In the genomic region with DNA sequence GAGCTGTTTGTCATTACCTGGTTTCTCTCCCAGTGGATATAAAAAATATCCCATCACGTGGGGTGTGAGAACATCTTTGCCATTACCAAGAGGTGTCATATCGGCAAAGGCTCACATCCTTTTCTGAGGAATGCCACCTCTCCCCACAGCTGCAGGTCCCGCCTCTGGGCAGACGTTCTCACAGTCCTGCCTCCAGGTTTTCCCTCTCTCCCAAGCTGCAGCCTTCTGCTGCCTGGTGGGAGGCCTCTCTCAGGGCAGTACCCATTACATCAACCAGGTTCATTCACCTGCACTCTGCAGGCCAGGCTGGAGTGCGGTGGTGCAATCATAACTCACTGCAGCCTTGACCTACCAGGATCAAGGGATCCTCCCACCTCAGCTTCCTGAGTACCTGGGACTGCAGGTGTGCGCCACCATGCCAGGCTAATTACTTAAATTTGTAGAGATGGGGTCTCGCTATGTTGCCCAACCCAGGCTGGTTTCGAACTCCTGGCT, we compare ENCODE assay signal across 1 cellular context.
TF ChIP-seq lines count a peak whose summit lies in the region.

No MANE protein-coding gene starts in this region.

TF ChIP-seq in HCT116, 20 proteins besides CTCF, POLR2A, EP300 and RAD21 (continued from another document):
- TF ChIP-seq, protein P1, sequence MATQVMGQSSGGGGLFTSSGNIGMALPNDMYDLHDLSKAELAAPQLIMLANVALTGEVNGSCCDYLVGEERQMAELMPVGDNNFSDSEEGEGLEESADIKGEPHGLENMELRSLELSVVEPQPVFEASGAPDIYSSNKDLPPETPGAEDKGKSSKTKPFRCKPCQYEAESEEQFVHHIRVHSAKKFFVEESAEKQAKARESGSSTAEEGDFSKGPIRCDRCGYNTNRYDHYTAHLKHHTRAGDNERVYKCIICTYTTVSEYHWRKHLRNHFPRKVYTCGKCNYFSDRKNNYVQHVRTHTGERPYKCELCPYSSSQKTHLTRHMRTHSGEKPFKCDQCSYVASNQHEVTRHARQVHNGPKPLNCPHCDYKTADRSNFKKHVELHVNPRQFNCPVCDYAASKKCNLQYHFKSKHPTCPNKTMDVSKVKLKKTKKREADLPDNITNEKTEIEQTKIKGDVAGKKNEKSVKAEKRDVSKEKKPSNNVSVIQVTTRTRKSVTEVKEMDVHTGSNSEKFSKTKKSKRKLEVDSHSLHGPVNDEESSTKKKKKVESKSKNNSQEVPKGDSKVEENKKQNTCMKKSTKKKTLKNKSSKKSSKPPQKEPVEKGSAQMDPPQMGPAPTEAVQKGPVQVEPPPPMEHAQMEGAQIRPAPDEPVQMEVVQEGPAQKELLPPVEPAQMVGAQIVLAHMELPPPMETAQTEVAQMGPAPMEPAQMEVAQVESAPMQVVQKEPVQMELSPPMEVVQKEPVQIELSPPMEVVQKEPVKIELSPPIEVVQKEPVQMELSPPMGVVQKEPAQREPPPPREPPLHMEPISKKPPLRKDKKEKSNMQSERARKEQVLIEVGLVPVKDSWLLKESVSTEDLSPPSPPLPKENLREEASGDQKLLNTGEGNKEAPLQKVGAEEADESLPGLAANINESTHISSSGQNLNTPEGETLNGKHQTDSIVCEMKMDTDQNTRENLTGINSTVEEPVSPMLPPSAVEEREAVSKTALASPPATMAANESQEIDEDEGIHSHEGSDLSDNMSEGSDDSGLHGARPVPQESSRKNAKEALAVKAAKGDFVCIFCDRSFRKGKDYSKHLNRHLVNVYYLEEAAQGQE (IDR thresholded peaks at IDR 0.05; ENCODE audit: low read depth) = no peak
- TF ChIP-seq JUND (IDR thresholded peaks at IDR 0.05) (no peak), EZH2phosphoT487 (IDR thresholded peaks at IDR 0.05; ENCODE audit: borderline replicate concordance) (no peak), POLR2AphosphoS5 (IDR thresholded peaks at IDR 0.05; ENCODE audit: low read depth, low read length) (no peak)
- TF ChIP-seq, protein P2, sequence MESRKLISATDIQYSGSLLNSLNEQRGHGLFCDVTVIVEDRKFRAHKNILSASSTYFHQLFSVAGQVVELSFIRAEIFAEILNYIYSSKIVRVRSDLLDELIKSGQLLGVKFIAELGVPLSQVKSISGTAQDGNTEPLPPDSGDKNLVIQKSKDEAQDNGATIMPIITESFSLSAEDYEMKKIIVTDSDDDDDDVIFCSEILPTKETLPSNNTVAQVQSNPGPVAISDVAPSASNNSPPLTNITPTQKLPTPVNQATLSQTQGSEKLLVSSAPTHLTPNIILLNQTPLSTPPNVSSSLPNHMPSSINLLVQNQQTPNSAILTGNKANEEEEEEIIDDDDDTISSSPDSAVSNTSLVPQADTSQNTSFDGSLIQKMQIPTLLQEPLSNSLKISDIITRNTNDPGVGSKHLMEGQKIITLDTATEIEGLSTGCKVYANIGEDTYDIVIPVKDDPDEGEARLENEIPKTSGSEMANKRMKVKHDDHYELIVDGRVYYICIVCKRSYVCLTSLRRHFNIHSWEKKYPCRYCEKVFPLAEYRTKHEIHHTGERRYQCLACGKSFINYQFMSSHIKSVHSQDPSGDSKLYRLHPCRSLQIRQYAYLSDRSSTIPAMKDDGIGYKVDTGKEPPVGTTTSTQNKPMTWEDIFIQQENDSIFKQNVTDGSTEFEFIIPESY (IDR thresholded peaks at IDR 0.05; ENCODE audit: extremely low read depth, insufficient replicate concordance, low read length) = no peak
- TF ChIP-seq, protein P3, sequence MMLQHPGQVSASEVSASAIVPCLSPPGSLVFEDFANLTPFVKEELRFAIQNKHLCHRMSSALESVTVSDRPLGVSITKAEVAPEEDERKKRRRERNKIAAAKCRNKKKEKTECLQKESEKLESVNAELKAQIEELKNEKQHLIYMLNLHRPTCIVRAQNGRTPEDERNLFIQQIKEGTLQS (IDR thresholded peaks at IDR 0.05) = no peak
